ENCODE assay signal across 7 cellular contexts in the genomic region with DNA sequence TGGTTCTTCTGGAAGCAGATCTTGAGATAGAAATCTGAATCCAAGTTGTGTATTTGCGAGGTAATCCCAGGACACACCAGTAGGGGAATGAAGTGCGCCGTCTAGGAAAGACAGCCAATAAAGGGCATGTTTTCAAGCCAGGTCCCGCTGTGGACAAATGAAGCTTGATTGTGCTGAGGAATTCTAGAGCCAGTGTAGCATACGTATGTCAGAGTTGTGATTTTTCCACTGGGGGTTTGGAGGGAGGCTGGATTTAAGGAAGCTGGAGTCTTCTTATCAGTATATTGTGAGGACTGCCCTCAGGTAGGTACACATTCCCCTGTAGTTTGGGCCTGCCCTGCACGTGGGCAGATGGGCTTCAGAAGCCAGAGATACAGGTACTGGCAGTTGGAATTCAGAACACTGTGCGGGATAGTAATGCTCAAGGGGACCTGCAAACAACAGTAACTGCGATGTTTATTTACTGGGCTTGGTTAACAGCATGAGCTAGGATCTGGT. TPM values are rescaled to one million over a fixed set of nuclear protein-coding genes. Genes with fewer than 3 reads are reported as not detected.
A peak's percentile ranks its signal among the peaks of the same experiment; 100 is the strongest.
DNase-seq lines count a peak whose midpoint lies in the region; ATAC-seq and TF ChIP-seq lines count a peak whose summit lies in the region.

No MANE protein-coding gene starts in this region.

- DNase-seq in ELR (ENCODE audit: low read depth) (peak; percentile 22), choroid plexus epithelial cell (ENCODE audit: low read depth) (peak; percentile 47), NCI-H1930 (lab: John Stamatoyannopoulos, UW) (no peak), SW480 (ENCODE audit: low spot score) (no peak), NCI-H2196 (lab: John Stamatoyannopoulos, UW; ENCODE audit: unreplicated experiment) (no peak)
- DNase-seq in naive thymus-derived CD4-positive, alpha-beta T cell = peak in 4 of 9 donors; percentile 5 to 17 (median 11)

- POLR2A ChIA-PET in naive thymus-derived CD4-positive, alpha-beta T cell (lab: Charles Lee) = no interaction called here

- peak; percentile 37 for ATAC-seq in naive thymus-derived CD4-positive, alpha-beta T cell

- H3K9me3 Mint-ChIP-seq in naive thymus-derived CD4-positive, alpha-beta T cell = peaks cover 0 to 2% (median 0%) of the 10 kb centered on the region in 11 donors

- no peak overlapping the region for H3K27ac ChIP-seq in naive thymus-derived CD4-positive, alpha-beta T cell (ENCODE audit: low read depth, low read length)

- peaks cover 15 to 58% (median 38%) of the 10 kb centered on the region in 7 donors for H3K4me1 Mint-ChIP-seq in naive thymus-derived CD4-positive, alpha-beta T cell

- H3K36me3 Mint-ChIP-seq in naive thymus-derived CD4-positive, alpha-beta T cell = peaks cover 0 to 10% (median 5%) of the 10 kb centered on the region in 5 donors

- intact Hi-C loops in naive thymus-derived CD4-positive, alpha-beta T cell (cut with micrococcal nuclease) = no loop called here

- CTCF ChIA-PET in naive thymus-derived CD4-positive, alpha-beta T cell (lab: Charles Lee) = no interaction called here

- TF ChIP-seq CTCF in LNCAP (IDR thresholded peaks at IDR 0.05) (peak; percentile 69), choroid plexus epithelial cell (conservative IDR thresholded peaks at IDR 0.05; ENCODE audit: low read depth, low read length) (peak; percentile 66)

- H3K4me3 Mint-ChIP-seq in naive thymus-derived CD4-positive, alpha-beta T cell = no peak overlapping the region

- no peaks in the 10 kb centered on the region for H3K36me3 ChIP-seq in naive thymus-derived CD4-positive, alpha-beta T cell (ENCODE audit: control insufficient read depth in 2 of 3, insufficient read depth in 3 of 3, low read length in 3 of 3)

- no peaks in the 10 kb centered on the region for H3K27me3 ChIP-seq in naive thymus-derived CD4-positive, alpha-beta T cell (ENCODE audit: control insufficient read depth in 2 of 2, insufficient read depth in 2 of 2, low read length in 2 of 2)

- H3K4me3 ChIP-seq in choroid plexus epithelial cell (ENCODE audit: low read depth, low read length) = no peak overlapping the region
- H3K4me3 ChIP-seq in naive thymus-derived CD4-positive, alpha-beta T cell (ENCODE audit: low read length) = no peak overlapping the region

- H3K9me3 ChIP-seq in naive thymus-derived CD4-positive, alpha-beta T cell (ENCODE audit: control insufficient read depth in 2 of 3, low read length in 3 of 3) = no peaks in the 10 kb centered on the region

- no peaks in the 10 kb centered on the region for H3K4me1 ChIP-seq in naive thymus-derived CD4-positive, alpha-beta T cell (ENCODE audit: control insufficient read depth in 2 of 2, insufficient read depth in 2 of 2, low read length in 2 of 2)

- H3K27ac Mint-ChIP-seq in naive thymus-derived CD4-positive, alpha-beta T cell = peak overlapping the region in 2 of 9 donors; percentile 23 to 32

- H3K27me3 Mint-ChIP-seq in naive thymus-derived CD4-positive, alpha-beta T cell = no peaks in the 10 kb centered on the region

RNA-seq across cellular contexts. Expression of gene GALNT11, which starts 50.9 kb away (rescaled TPM):
- total RNA-seq in naive thymus-derived CD4-positive, alpha-beta T cell = 10 to 100 TPM; 16.0 to 29.5 (median 17.9) TPM
- 10 to 100 TPM; 28.6 to 41.3 TPM for polyA plus RNA-seq in naive thymus-derived CD4-positive, alpha-beta T cell

Comparison
In these comparisons a context has a peak if more than half of its experiments do, and no peak if none do; other contexts are left out.
1. DNase-seq: peak in ELR (single experiment) and choroid plexus epithelial cell (single experiment); none in NCI-H1930 (0 of 2), SW480 (single experiment) and NCI-H2196 (single experiment).